ENCODE assay signal across 15 cellular contexts in genomic region chr13:87498681-87499080, GRCh38.
DNase-seq lines count a peak whose midpoint lies in the region; ATAC-seq, FAIRE-seq and TF ChIP-seq lines count a peak whose summit lies in the region.
"Had no signal": no experiment of that assay in that cellular context is flagged by ENCODE, and none has a peak within 500 bp of the region (broad histone marks: within the 10 kb centered on the region; RNA-seq: fewer than 3 reads in every experiment).

No MANE protein-coding gene starts in this region.

- no peak for ATAC-seq in GM21423 (IDR thresholded peaks at IDR 0.05; ENCODE audit: unreplicated experiment)
- no peak for ATAC-seq in pancreas

- H3K27me3 ChIP-seq in dorsolateral prefrontal cortex (no peaks in the 10 kb centered on the region), pancreas (no peaks in the 10 kb centered on the region)

- H3K36me3 ChIP-seq in pancreas = no peaks in the 10 kb centered on the region

- FAIRE-seq in RCC 7860 (lab: Jason Lieb, UNC) (no peak), pancreas (lab: Jason Lieb, UNC) (no peak)
- FAIRE-seq: frontal cortex had no signal

- H3K4me3 ChIP-seq in dorsolateral prefrontal cortex = no peak overlapping the region
- H3K4me3 ChIP-seq in pancreas = no peak overlapping the region

- WGBS in pancreas, 2 donors = 22 to 34% methylated on average over 2 of the region's 2 CpGs

- H3K27ac ChIP-seq in dorsolateral prefrontal cortex (peak overlapping the region in 36 of 59 donors; percentile 1 to 82 (median 44)), pancreas (no peak overlapping the region)

- H3K9me3 ChIP-seq in pancreas = no peaks in the 10 kb centered on the region

- TF ChIP-seq CTCF in dorsolateral prefrontal cortex (IDR thresholded peaks at IDR 0.05 in 54 of 56, conservative IDR thresholded peaks at IDR 0.05 in 2 of 56; ENCODE audit: low read depth in 1 of 56, partially characterized antibody in 56 of 56) (no peak), pancreas (IDR thresholded peaks at IDR 0.05) (no peak)

- H3K4me1 ChIP-seq in pancreas = no peaks in the 10 kb centered on the region

- DNase-seq in HT1080 (ENCODE audit: low read depth) (peak; percentile 29), RCC 7860 (ENCODE audit: low spot score) (peak; percentile 15), dorsolateral prefrontal cortex (no peak), renal cortical epithelial cell (ENCODE audit: low read depth) (peak; percentile 32), hypothalamus (lab: John Stamatoyannopoulos, UW) (no peak), pancreas (no peak)
- no peak for DNase-seq in central memory CD4-positive, alpha-beta T cell
- DNase-seq: activated CD4-positive, CD25-positive, alpha-beta regulatory T cell; activated naive CD8-positive, alpha-beta T cell treated with anti-CD3 and anti-CD28 coated beads, Interleukin-2, amount 10 ng/mL, durations not matched to agents 7 days and 5 days; naive B cell; NCI-H1092; NCI-H345; Right ventricle myocardium superior had no signal

- intact Hi-C loops in dorsolateral prefrontal cortex (cut with DNase I) = no loop called here
- intact Hi-C loops in pancreas (cut with DNase I) = no loop called here

Comparison
In these comparisons a context has a peak if more than half of its experiments do, and no peak if none do; other contexts are left out.
1. DNase-seq: peak in HT1080 (single experiment), RCC 7860 (single experiment) and renal cortical epithelial cell (single experiment); none in dorsolateral prefrontal cortex (0 of 10), central memory CD4-positive, alpha-beta T cell (single experiment), hypothalamus (0 of 51) and pancreas (0 of 6).
2. H3K27ac ChIP-seq: peak in dorsolateral prefrontal cortex (36 of 59); none in pancreas (0 of 4).